Comparison of ENCODE assay signal across 10 cellular contexts in the genomic region with DNA sequence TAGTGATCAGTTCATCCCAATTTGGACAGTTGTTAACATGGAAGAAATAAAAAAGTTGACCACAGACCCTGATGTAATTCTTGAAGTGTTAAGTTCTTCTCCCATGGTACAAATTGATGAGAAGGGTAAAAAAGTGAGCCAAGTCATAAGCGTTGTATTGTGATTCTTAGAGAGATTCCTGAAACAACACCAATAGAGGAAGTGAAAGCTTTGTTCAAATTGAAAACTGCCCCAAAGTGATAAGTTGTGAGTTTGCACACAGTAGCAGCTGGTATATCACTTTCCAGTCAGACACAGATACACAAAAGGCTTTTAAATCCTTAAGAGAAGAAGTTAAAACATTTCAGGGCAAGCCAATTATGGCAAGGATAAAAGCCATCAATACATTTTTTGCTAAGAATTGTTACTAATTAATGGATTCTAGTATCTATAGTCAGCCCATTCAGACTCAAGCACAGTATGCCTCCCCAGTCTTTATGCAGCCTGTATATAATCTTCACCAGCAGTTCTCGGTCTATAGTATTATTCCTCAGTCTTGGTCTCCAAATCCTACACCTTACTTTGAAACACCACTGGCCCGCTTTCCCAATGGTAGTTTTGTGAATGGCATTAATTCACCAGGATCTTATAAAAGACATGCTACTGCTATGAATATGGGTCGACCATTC. TPM values are rescaled to one million over a fixed set of nuclear protein-coding genes. Genes with fewer than 3 reads are reported as not detected.
DNase-seq lines count a peak whose midpoint lies in the region; ATAC-seq and TF ChIP-seq lines count a peak whose summit lies in the region.
"Had no signal": no experiment of that assay in that cellular context is flagged by ENCODE, and none has a peak within 500 bp of the region (broad histone marks: within the 10 kb centered on the region; RNA-seq: fewer than 3 reads in every experiment).

No MANE protein-coding gene starts in this region.

- H3K27ac Mint-ChIP-seq in activated T-helper 1 cell treated with anti-CD3 and anti-CD28 coated beads, Interleukin-12 subunit alpha, Interleukin-12 subunit beta, Interleukin-2, Interleukin-4 antibody, amounts not matched to agents 30 ng/mL and 10 ng/mL and 1 ng/mL, durations not matched to agents 14 hours and 24 hours and 36 hours, result no peak overlapping the region

- no peaks in the 10 kb centered on the region for H3K4me1 Mint-ChIP-seq in activated T-helper 1 cell treated with anti-CD3 and anti-CD28 coated beads, Interleukin-12 subunit alpha, Interleukin-12 subunit beta, Interleukin-2, Interleukin-4 antibody, amounts not matched to agents 30 ng/mL and 10 ng/mL and 1 ng/mL, durations not matched to agents 14 hours and 24 hours and 36 hours (ENCODE audit: low read depth)

- no peak for TF ChIP-seq CTCF in GM20000 (IDR thresholded peaks at IDR 0.05; ENCODE audit: extremely low read depth, missing control alignments)

- peak; percentile 99 for ATAC-seq in GM18511 (IDR thresholded peaks at IDR 0.05; ENCODE audit: unreplicated experiment)
- ATAC-seq in HG02943 (IDR thresholded peaks at IDR 0.05; ENCODE audit: low read depth, unreplicated experiment), result peak; percentile 94
- peak; percentile 93 for ATAC-seq in HG03571 (IDR thresholded peaks at IDR 0.05; ENCODE audit: unreplicated experiment)

- intact Hi-C loops in activated T-helper 1 cell treated with anti-CD3 and anti-CD28 coated beads, Interleukin-12 subunit alpha, Interleukin-12 subunit beta, Interleukin-2, Interleukin-4 antibody, amounts not matched to agents 30 ng/mL and 10 ng/mL and 1 ng/mL, durations not matched to agents 14 hours and 24 hours and 36 hours (cut with micrococcal nuclease), result no loop called here

- no peaks in the 10 kb centered on the region for H3K27me3 Mint-ChIP-seq in activated T-helper 1 cell treated with anti-CD3 and anti-CD28 coated beads, Interleukin-12 subunit alpha, Interleukin-12 subunit beta, Interleukin-2, Interleukin-4 antibody, amounts not matched to agents 30 ng/mL and 10 ng/mL and 1 ng/mL, durations not matched to agents 14 hours and 24 hours and 36 hours (ENCODE audit: insufficient read depth)

- no peak overlapping the region for H3K4me3 Mint-ChIP-seq in activated T-helper 1 cell treated with anti-CD3 and anti-CD28 coated beads, Interleukin-12 subunit alpha, Interleukin-12 subunit beta, Interleukin-2, Interleukin-4 antibody, amounts not matched to agents 30 ng/mL and 10 ng/mL and 1 ng/mL, durations not matched to agents 14 hours and 24 hours and 36 hours

- DNase-seq in GM20000 (ENCODE audit: low spot score) (peak; percentile 56), amygdala (lab: John Stamatoyannopoulos, UW) (no peak), cerebellar cortex (ENCODE audit: low spot score) (no peak), KG1 (lab: John Stamatoyannopoulos, UW) (no peak)
- DNase-seq in activated T-helper 1 cell treated with anti-CD3 and anti-CD28 coated beads, Interleukin-12 subunit alpha, Interleukin-12 subunit beta, Interleukin-2, Interleukin-4 antibody, amounts not matched to agents 30 ng/mL and 10 ng/mL and 1 ng/mL, durations not matched to agents 14 hours and 24 hours and 36 hours (ENCODE audit: low spot score), result no peak
- DNase-seq: C1 segment of cervical spinal cord, NCI-H1436 had no signal

- peaks cover 12% of the 10 kb centered on the region for H3K9me3 Mint-ChIP-seq in activated T-helper 1 cell treated with anti-CD3 and anti-CD28 coated beads, Interleukin-12 subunit alpha, Interleukin-12 subunit beta, Interleukin-2, Interleukin-4 antibody, amounts not matched to agents 30 ng/mL and 10 ng/mL and 1 ng/mL, durations not matched to agents 14 hours and 24 hours and 36 hours

- no peaks in the 10 kb centered on the region for H3K36me3 Mint-ChIP-seq in activated T-helper 1 cell treated with anti-CD3 and anti-CD28 coated beads, Interleukin-12 subunit alpha, Interleukin-12 subunit beta, Interleukin-2, Interleukin-4 antibody, amounts not matched to agents 30 ng/mL and 10 ng/mL and 1 ng/mL, durations not matched to agents 14 hours and 24 hours and 36 hours (ENCODE audit: low read depth)

RNA-seq across cellular contexts. Expression of a gene that starts 38.2 kb away (rescaled TPM):
- 13.4 and 17.9 TPM in 2 replicates for total RNA-seq in activated T-helper 1 cell treated with anti-CD3 and anti-CD28 coated beads, Interleukin-12 subunit alpha, Interleukin-12 subunit beta, Interleukin-2, Interleukin-4 antibody, amounts not matched to agents 30 ng/mL and 10 ng/mL and 1 ng/mL, durations not matched to agents 14 hours and 24 hours and 36 hours
